Comparison of ENCODE assay signal across 8 cellular contexts in the genomic region with DNA sequence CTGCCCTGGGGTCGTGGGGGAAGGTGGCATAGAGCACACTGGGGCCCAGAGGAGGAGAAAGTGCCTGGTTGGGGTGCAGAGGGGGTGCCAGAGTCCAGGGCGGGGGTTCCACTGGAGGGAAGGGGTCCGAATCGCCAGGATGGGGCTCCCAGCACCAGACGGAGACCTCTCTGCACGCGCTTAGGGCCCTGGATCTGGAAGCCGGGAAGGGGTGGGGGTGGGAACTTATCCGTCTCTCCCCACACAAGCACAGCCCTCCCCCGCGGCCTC. TPM values are rescaled to one million over a fixed set of nuclear protein-coding genes. Genes with fewer than 3 reads are reported as not detected.
DNase-seq lines count a peak whose midpoint lies in the region; ATAC-seq and TF ChIP-seq lines count a peak whose summit lies in the region.

No MANE protein-coding gene starts in this region.

- CTCF ChIA-PET in CD8-positive, alpha-beta T cell (lab: Charles Lee): interaction anchor here (1.0 to 3.3 kb wide), 2 partner anchors 13 to 16 kb away, joined by 3 to 51 read pairs; a partner anchor contains a TSS

- intact Hi-C loops in CD8-positive, alpha-beta T cell (cut with DNase I, micrococcal nuclease): loop anchor here in 1 of 2 experiments (5.0 kb wide), 1 partner anchor 174 kb away; no protein-coding TSS in a partner anchor

- H3K4me1 Mint-ChIP-seq in CD8-positive, alpha-beta T cell (ENCODE audit: low read depth): peaks cover 13% of the 10 kb centered on the region
- peaks cover 19% of the 10 kb centered on the region for H3K4me1 Mint-ChIP-seq in activated naive CD8-positive, alpha-beta T cell treated with anti-CD3 and anti-CD28 coated beads, Interleukin-2, amount 50 U/mL, for 24 hours

- peak overlapping the region; percentile 83 for H3K27ac ChIP-seq in CD8-positive, alpha-beta T cell (ENCODE audit: low read depth, low read length)
- H3K27ac ChIP-seq in HUES48 (ENCODE audit: low read depth, low read length) (peak overlapping the region; percentile 89), skin epidermis (peak overlapping the region; percentile 61 to 100 (median 98))

- H3K27ac Mint-ChIP-seq in CD8-positive, alpha-beta T cell: peak overlapping the region; percentile 88
- peak overlapping the region; percentile 93 for H3K27ac Mint-ChIP-seq in activated naive CD8-positive, alpha-beta T cell treated with anti-CD3 and anti-CD28 coated beads, Interleukin-2, amount 50 U/mL, for 24 hours

- peaks cover 21% of the 10 kb centered on the region for H3K36me3 ChIP-seq in CD8-positive, alpha-beta T cell (ENCODE audit: insufficient read depth, low read length)
- peaks cover 38% of the 10 kb centered on the region for H3K36me3 ChIP-seq in HUES48 (ENCODE audit: control insufficient read depth, insufficient read depth, low read length)

- no peaks in the 10 kb centered on the region for H3K9me3 ChIP-seq in CD8-positive, alpha-beta T cell (ENCODE audit: low read length)
- H3K9me3 ChIP-seq in HUES48 (ENCODE audit: control insufficient read depth, insufficient read depth, low read length): no peaks in the 10 kb centered on the region

- H3K27me3 Mint-ChIP-seq in CD8-positive, alpha-beta T cell (ENCODE audit: low read depth): no peaks in the 10 kb centered on the region
- H3K27me3 Mint-ChIP-seq in activated naive CD8-positive, alpha-beta T cell treated with anti-CD3 and anti-CD28 coated beads, Interleukin-2, amount 50 U/mL, for 24 hours: no peaks in the 10 kb centered on the region

- no peaks in the 10 kb centered on the region for H3K9me3 Mint-ChIP-seq in CD8-positive, alpha-beta T cell
- no peaks in the 10 kb centered on the region for H3K9me3 Mint-ChIP-seq in activated naive CD8-positive, alpha-beta T cell treated with anti-CD3 and anti-CD28 coated beads, Interleukin-2, amount 50 U/mL, for 24 hours

- no peaks in the 10 kb centered on the region for H3K27me3 ChIP-seq in CD8-positive, alpha-beta T cell (ENCODE audit: insufficient read depth, low read length)
- H3K27me3 ChIP-seq in HUES48 (ENCODE audit: control insufficient read depth, insufficient read depth, low read length): no peaks in the 10 kb centered on the region

- no peak for ATAC-seq in CD8-positive, alpha-beta T cell
- ATAC-seq in activated naive CD8-positive, alpha-beta T cell treated with anti-CD3 and anti-CD28 coated beads, Interleukin-2, amount 50 U/mL, for 24 hours: no peak
- ATAC-seq in GM19455 (IDR thresholded peaks at IDR 0.05; ENCODE audit: unreplicated experiment) (no peak), HG02571 (IDR thresholded peaks at IDR 0.05; ENCODE audit: unreplicated experiment) (no peak)

- POLR2A ChIA-PET in CD8-positive, alpha-beta T cell (lab: Charles Lee): interaction anchor here (1.0 kb wide), 1 partner anchor 16 kb away, joined by 3 read pairs; no protein-coding TSS in a partner anchor

- peak overlapping the region; percentile 94 for H3K4me3 Mint-ChIP-seq in CD8-positive, alpha-beta T cell
- H3K4me3 Mint-ChIP-seq in activated naive CD8-positive, alpha-beta T cell treated with anti-CD3 and anti-CD28 coated beads, Interleukin-2, amount 50 U/mL, for 24 hours: peak overlapping the region; percentile 93

- peak overlapping the region; percentile 96 for H3K4me3 ChIP-seq in CD8-positive, alpha-beta T cell (ENCODE audit: low read depth, low read length)
- H3K4me3 ChIP-seq in HUES48 (ENCODE audit: low read depth, low read length) (peak overlapping the region; percentile 91), skin epidermis (peak overlapping the region; percentile 68 to 94 (median 88))

- H3K36me3 Mint-ChIP-seq in CD8-positive, alpha-beta T cell: peaks cover 23% of the 10 kb centered on the region
- peaks cover 22% of the 10 kb centered on the region for H3K36me3 Mint-ChIP-seq in activated naive CD8-positive, alpha-beta T cell treated with anti-CD3 and anti-CD28 coated beads, Interleukin-2, amount 50 U/mL, for 24 hours (ENCODE audit: low read depth)

- peak overlapping the region; percentile 78 for H3K9ac ChIP-seq in HUES48 (ENCODE audit: low read depth, low read length)

- TF ChIP-seq CTCF in CD8-positive, alpha-beta T cell (IDR thresholded peaks at IDR 0.05): no peak

- DNase-seq in CD8-positive, alpha-beta T cell: no peak
- no peak for DNase-seq in activated naive CD8-positive, alpha-beta T cell treated with anti-CD3 and anti-CD28 coated beads, Interleukin-2, amount 50 U/mL, for 24 hours
- peak; percentile 57 for DNase-seq in hepatic stellate cell (ENCODE audit: low spot score)
- DNase-seq in islet precursor cell: no peak

- peaks cover 37% of the 10 kb centered on the region for H3K4me1 ChIP-seq in CD8-positive, alpha-beta T cell (ENCODE audit: insufficient read depth, low read length)
- H3K4me1 ChIP-seq in HUES48 (ENCODE audit: control insufficient read depth, insufficient read depth, low read length): no peaks in the 10 kb centered on the region; the same call in 1 of the 2 replicates

RNA-seq across cellular contexts. Expression of a gene that starts 2.8 kb away (rescaled TPM):
- total RNA-seq in CD8-positive, alpha-beta T cell: 100 to 1,000 TPM; 305 to 314 TPM

RNA-seq across cellular contexts. Expression of a gene that starts 9.6 kb away (rescaled TPM):
- total RNA-seq in CD8-positive, alpha-beta T cell: 10 to 100 TPM; 86.2 to 96.3 TPM

RNA-seq across cellular contexts. Expression of a gene that starts 13.4 kb away (rescaled TPM):
- total RNA-seq in CD8-positive, alpha-beta T cell: under 1 TPM; 0.49 to 0.67 TPM

RNA-seq across cellular contexts. Expression of a gene that starts 18.0 kb away (rescaled TPM):
- total RNA-seq in CD8-positive, alpha-beta T cell: 100 to 1,000 TPM; 689 to 695 TPM

RNA-seq across cellular contexts. Expression of a gene that starts 24.2 kb away (rescaled TPM):
- 10 to 100 TPM; 36.2 to 37.4 TPM for total RNA-seq in CD8-positive, alpha-beta T cell
